ENCODE assay signal across 7 cellular contexts in the genomic region with DNA sequence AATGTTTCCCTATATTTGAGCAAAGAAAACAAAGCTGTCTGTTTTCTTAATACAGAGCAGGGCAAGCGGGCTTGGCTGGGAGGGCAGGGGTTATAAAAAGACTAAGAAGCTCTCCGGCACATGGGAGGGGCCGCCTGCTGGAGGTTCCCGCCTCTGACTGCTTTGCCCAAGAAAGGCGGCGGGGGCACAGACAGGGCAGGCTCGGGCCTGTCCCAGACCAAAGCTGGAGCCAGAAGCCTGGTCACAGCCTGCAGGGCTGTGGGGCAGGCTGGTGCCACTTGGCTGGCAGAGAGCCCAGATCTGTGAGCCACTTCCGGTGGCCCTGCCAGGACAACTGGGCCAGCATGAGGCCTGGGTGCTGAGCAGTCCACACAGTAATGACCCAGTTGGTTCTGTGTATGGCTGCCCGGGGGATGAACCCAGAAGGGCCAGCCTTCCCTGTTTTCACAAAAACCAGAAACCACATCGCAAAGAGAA.
A peak's percentile ranks its signal among the peaks of the same experiment; 100 is the strongest.
DNase-seq lines count a peak whose midpoint lies in the region; TF ChIP-seq lines count a peak whose summit lies in the region.

No MANE protein-coding gene starts in this region.

- 8% methylated on average over 4 of the region's 10 CpGs for WGBS in esophagus muscularis mucosa
- 5% methylated on average over 10 of the region's 10 CpGs for WGBS in urinary bladder

- H3K4me1 ChIP-seq in esophagus muscularis mucosa (peaks cover 27 to 39% (median 33%) of the 10 kb centered on the region in 4 donors), mucosa of rectum (ENCODE audit: control insufficient read depth in 2 of 2, insufficient read depth in 2 of 2, low read length in 2 of 2) (peaks cover 15 to 16% of the 10 kb centered on the region in 2 donors), urinary bladder (ENCODE audit: insufficient read depth) (no peaks in the 10 kb centered on the region)

- no peak for TF ChIP-seq EP300 in esophagus muscularis mucosa (IDR thresholded peaks at IDR 0.05)

- H3K4me3 ChIP-seq in esophagus muscularis mucosa: no peak overlapping the region
- no peak overlapping the region for H3K4me3 ChIP-seq in mucosa of rectum (ENCODE audit: low read length in 2 of 2)
- H3K4me3 ChIP-seq in urinary bladder (ENCODE audit: low read depth, low read length): no peak overlapping the region

- peak in 1 of 3 experiments; percentile 28 for TF ChIP-seq CTCF in esophagus muscularis mucosa (IDR thresholded peaks at IDR 0.05)

- TF ChIP-seq POLR2A in esophagus muscularis mucosa (IDR thresholded peaks at IDR 0.05; ENCODE audit: low read depth): no peak

- DNase-seq in GM03348 (ENCODE audit: low spot score) (peak; percentile 87), NCI-H128 (lab: John Stamatoyannopoulos, UW; ENCODE audit: unreplicated experiment) (peak; percentile 10), SW 1271 (lab: John Stamatoyannopoulos, UW) (peak; percentile 44 to 80), esophagus muscularis mucosa (ENCODE audit: extremely low spot score) (peak; percentile 93), NK-92 (lab: John Stamatoyannopoulos, UW; ENCODE audit: unreplicated experiment) (no peak)

- H3K9ac ChIP-seq in mucosa of rectum (ENCODE audit: low read depth in 1 of 2, low read length in 2 of 2): peak overlapping the region in 1 of 2 donors; percentile 47

- H3K27me3 ChIP-seq in esophagus muscularis mucosa (no peaks in the 10 kb centered on the region), mucosa of rectum (ENCODE audit: control insufficient read depth in 2 of 2, insufficient read depth in 2 of 2, low read length in 2 of 2) (no peaks in the 10 kb centered on the region)

- intact Hi-C loops in esophagus muscularis mucosa (cut with DNase I): no loop called here

- H3K36me3 ChIP-seq in esophagus muscularis mucosa (no peaks in the 10 kb centered on the region), mucosa of rectum (ENCODE audit: control insufficient read depth in 2 of 2, insufficient read depth in 2 of 2, low read length in 2 of 2) (no peaks in the 10 kb centered on the region), urinary bladder (ENCODE audit: insufficient read depth) (no peaks in the 10 kb centered on the region)

- H3K9me3 ChIP-seq in esophagus muscularis mucosa: no peaks in the 10 kb centered on the region
- no peaks in the 10 kb centered on the region for H3K9me3 ChIP-seq in mucosa of rectum (ENCODE audit: control insufficient read depth in 2 of 2, low read length in 2 of 2)

- H3K27ac ChIP-seq in esophagus muscularis mucosa (replicated peaks in 1 of 4): peak overlapping the region; percentile 69 to 77 (median 72)
- H3K27ac ChIP-seq in mucosa of rectum (ENCODE audit: low read depth in 2 of 2, low read length in 2 of 2): peak overlapping the region; percentile 6 to 56
- peak overlapping the region; percentile 87 for H3K27ac ChIP-seq in urinary bladder (ENCODE audit: low read depth)

Comparison
In these comparisons a context has a peak if more than half of its experiments do, and no peak if none do; other contexts are left out.
1. H3K27ac ChIP-seq: peak in every context shown above with its lines; median percentile 87 in urinary bladder; 72 in esophagus muscularis mucosa; 31 in mucosa of rectum.